In genomic region chr20:62832212-62832922, GRCh38 we compare ENCODE assay signal across 8 cellular contexts. TPM values are rescaled to one million over a fixed set of nuclear protein-coding genes. Genes with fewer than 3 reads are reported as not detected.
DNase-seq lines count a peak whose midpoint lies in the region; ATAC-seq lines count a peak whose summit lies in the region.

No MANE protein-coding gene starts in this region.

- no peaks in the 10 kb centered on the region for H3K27me3 Mint-ChIP-seq in stimulated activated naive CD8-positive, alpha-beta T cell treated with anti-CD3 and anti-CD28 coated beads, Interleukin-15, amount 100 ng/mL, for 72 hours

- H3K4me3 Mint-ChIP-seq in stimulated activated naive CD8-positive, alpha-beta T cell treated with anti-CD3 and anti-CD28 coated beads, Interleukin-15, amount 100 ng/mL, for 72 hours: no peak overlapping the region

- H3K27ac Mint-ChIP-seq in stimulated activated naive CD8-positive, alpha-beta T cell treated with anti-CD3 and anti-CD28 coated beads, Interleukin-15, amount 100 ng/mL, for 72 hours: no peak overlapping the region

- peak; percentile 36 for DNase-seq in stimulated activated naive CD8-positive, alpha-beta T cell treated with anti-CD3 and anti-CD28 coated beads, Interleukin-15, Interleukin-2, amounts not matched to agents 100 U/mL and 50 U/mL, for 24 hours
- DNase-seq in stimulated activated naive CD8-positive, alpha-beta T cell treated with anti-CD3 and anti-CD28 coated beads, Interleukin-15, amount 100 ng/mL, for 72 hours: no peak
- peak; percentile 96 for DNase-seq in KBM-7
- DNase-seq in UCSD-AML1 (lab: John Stamatoyannopoulos, UW; ENCODE audit: unreplicated experiment): peak; percentile 80
- peak; percentile 44 for DNase-seq in left kidney (ENCODE audit: low read depth, low spot score)
- DNase-seq in HuH-7 (ENCODE audit: low spot score): no peak
- DNase-seq in NCI-H128 (lab: John Stamatoyannopoulos, UW; ENCODE audit: unreplicated experiment): no peak
- no peak for DNase-seq in mesenteric fat pad (ENCODE audit: low spot score)

- peaks cover 13% of the 10 kb centered on the region for H3K4me1 Mint-ChIP-seq in stimulated activated naive CD8-positive, alpha-beta T cell treated with anti-CD3 and anti-CD28 coated beads, Interleukin-15, amount 100 ng/mL, for 72 hours

- in situ Hi-C loops in KBM-7 (cut with MboI; ENCODE audit: low pct_unique_long_range_greater_than_20kb, low sequenced_read_pairs): no loop called here

- H3K9me3 Mint-ChIP-seq in stimulated activated naive CD8-positive, alpha-beta T cell treated with anti-CD3 and anti-CD28 coated beads, Interleukin-15, amount 100 ng/mL, for 72 hours: no peaks in the 10 kb centered on the region

- peak; percentile 44 for ATAC-seq in stimulated activated naive CD8-positive, alpha-beta T cell treated with anti-CD3 and anti-CD28 coated beads, Interleukin-15, Interleukin-2, amounts not matched to agents 100 U/mL and 50 U/mL, for 24 hours
- ATAC-seq in stimulated activated naive CD8-positive, alpha-beta T cell treated with anti-CD3 and anti-CD28 coated beads, Interleukin-15, amount 100 ng/mL, for 72 hours: no peak

RNA-seq across cellular contexts. Expression of gene COL9A3, which starts 15.5 kb away (rescaled TPM):
- 0.42 TPM for total RNA-seq in mesenteric fat pad

RNA-seq across cellular contexts. Expression of gene OGFR, which starts 27.7 kb away (rescaled TPM):
- 47.3 TPM for total RNA-seq in mesenteric fat pad

RNA-seq across cellular contexts. Expression of gene TCFL5, which starts 29.3 kb away (rescaled TPM):
- 10.1 TPM for total RNA-seq in mesenteric fat pad

RNA-seq across cellular contexts. Expression of gene MRGBP, which starts 36.1 kb away (rescaled TPM):
- 7.2 TPM for total RNA-seq in mesenteric fat pad

Comparison
In these comparisons a context has a peak if more than half of its experiments do, and no peak if none do; other contexts are left out.
1. DNase-seq: peak in stimulated activated naive CD8-positive, alpha-beta T cell treated with anti-CD3 and anti-CD28 coated beads, Interleukin-15, Interleukin-2, amounts not matched to agents 100 U/mL and 50 U/mL, for 24 hours (single experiment), KBM-7 (single experiment), UCSD-AML1 (single experiment) and left kidney (single experiment); none in stimulated activated naive CD8-positive, alpha-beta T cell treated with anti-CD3 and anti-CD28 coated beads, Interleukin-15, amount 100 ng/mL, for 72 hours (0 of 2), HuH-7 (single experiment), NCI-H128 (single experiment) and mesenteric fat pad (single experiment).